Comparison of ENCODE assay signal across 8 cellular contexts in genomic region chr2:175181877-175182308, GRCh38. TPM values are rescaled to one million over a fixed set of nuclear protein-coding genes. Genes with fewer than 3 reads are reported as not detected.
DNase-seq lines count a peak whose midpoint lies in the region; ATAC-seq and TF ChIP-seq lines count a peak whose summit lies in the region.

No MANE protein-coding gene starts in this region.

- no peak for TF ChIP-seq CTCF in KMS-11 (conservative IDR thresholded peaks at IDR 0.05; ENCODE audit: low read depth, low read length)
- no peak for TF ChIP-seq CTCF in coronary artery (IDR thresholded peaks at IDR 0.05)
- TF ChIP-seq CTCF in neural cell (IDR thresholded peaks at IDR 0.05; ENCODE audit: poor library complexity, severe bottlenecking) = no peak

- H3F3A ChIP-seq in neural cell (ENCODE audit: insufficient read depth, low read length, poor library complexity, severe bottlenecking) = no peaks in the 10 kb centered on the region

- H2AFZ ChIP-seq in KMS-11 (ENCODE audit: low read depth) (peak overlapping the region; percentile 79), neural cell (ENCODE audit: low read depth, low read length) (peak overlapping the region; percentile 84)

- peak overlapping the region; percentile 75; the same call in 1 of the 2 replicates for H3K9ac ChIP-seq in KMS-11
- H3K9ac ChIP-seq in neural cell (ENCODE audit: low read length) = no peak overlapping the region

- H4K20me1 ChIP-seq in KMS-11 (ENCODE audit: insufficient read depth) = 0 out of 2 replicates have a peak, but pooled peaks cover 9% of the 10 kb centered on the region
- H4K20me1 ChIP-seq in neural cell (ENCODE audit: insufficient read depth) = no peaks in the 10 kb centered on the region

- no peak for TF ChIP-seq RAD21 in neural cell (conservative IDR thresholded peaks at IDR 0.05)

- H3K9me3 ChIP-seq in CD4-positive, CD25-positive, alpha-beta regulatory T cell (ENCODE audit: control insufficient read depth in 2 of 2, low read length in 2 of 2) = no peaks in the 10 kb centered on the region
- no peaks in the 10 kb centered on the region for H3K9me3 ChIP-seq in neural cell (ENCODE audit: low read length)

- peak overlapping the region; percentile 78 for H3K4me3 ChIP-seq in CD4-positive, CD25-positive, alpha-beta regulatory T cell (ENCODE audit: low read depth, low read length)
- peak overlapping the region; percentile 31 for H3K4me3 ChIP-seq in KMS-11 (IDR thresholded peaks at IDR 0.05; ENCODE audit: insufficient read depth, low read depth, low read length)
- peak overlapping the region; percentile 85 for H3K4me3 ChIP-seq in coronary artery
- peak overlapping the region; percentile 90 for H3K4me3 ChIP-seq in neural cell (ENCODE audit: low read length)

- H3K27ac Mint-ChIP-seq in CD4-positive, CD25-positive, alpha-beta regulatory T cell = peak overlapping the region; percentile 91 to 95 (median 94)

- ATAC-seq in CD4-positive, CD25-positive, alpha-beta regulatory T cell (ENCODE audit: low read depth in 2 of 2) = no peak
- ATAC-seq in GM18861 (IDR thresholded peaks at IDR 0.05; ENCODE audit: unreplicated experiment) (no peak), GM19023 (IDR thresholded peaks at IDR 0.05; ENCODE audit: unreplicated experiment) (no peak)

- H3K9me3 Mint-ChIP-seq in CD4-positive, CD25-positive, alpha-beta regulatory T cell = no peaks in the 10 kb centered on the region

- no peaks in the 10 kb centered on the region for H3K27me3 ChIP-seq in CD4-positive, CD25-positive, alpha-beta regulatory T cell (ENCODE audit: control insufficient read depth, insufficient read depth, low read length)
- H3K27me3 ChIP-seq in KMS-11 (ENCODE audit: insufficient read depth, low read depth) = no peaks in the 10 kb centered on the region
- no peaks in the 10 kb centered on the region for H3K27me3 ChIP-seq in neural cell (ENCODE audit: insufficient read depth, low read depth, low read length)

- DNase-seq in CD4-positive, CD25-positive, alpha-beta regulatory T cell = no peak
- DNase-seq in coronary artery (ENCODE audit: low spot score) = no peak
- DNase-seq in NCI-H2107 treated with DMSO at 0.1 percent for 48 hours (lab: John Stamatoyannopoulos, UW; ENCODE audit: unreplicated experiment) = no peak
- DNase-seq in NCI-H1436 (lab: John Stamatoyannopoulos, UW) = no peak

- H3K79me2 ChIP-seq in KMS-11 (ENCODE audit: insufficient read depth, low read depth) = peaks cover 32% of the 10 kb centered on the region
- H3K79me2 ChIP-seq in neural cell (replicated peaks; ENCODE audit: insufficient read depth, low read length) = peaks cover 28% of the 10 kb centered on the region

- H3K27me3 Mint-ChIP-seq in CD4-positive, CD25-positive, alpha-beta regulatory T cell = peaks cover 9% of the 10 kb centered on the region

- H3K9me2 ChIP-seq in neural cell (ENCODE audit: insufficient read depth, low read length) = no peaks in the 10 kb centered on the region

- peak overlapping the region; percentile 84 for H3K27ac ChIP-seq in CD4-positive, CD25-positive, alpha-beta regulatory T cell (ENCODE audit: insufficient read depth, low read length, poor library complexity, severe bottlenecking)
- H3K27ac ChIP-seq in KMS-11 = peak overlapping the region; percentile 64
- H3K27ac ChIP-seq in coronary artery = peak overlapping the region; percentile 85 to 87
- peak overlapping the region; percentile 90 for H3K27ac ChIP-seq in neural cell (ENCODE audit: low read length)

- H3K4me2 ChIP-seq in KMS-11 (peak overlapping the region; percentile 58), neural cell (ENCODE audit: low read length) (no peak overlapping the region)

- H3K4me1 Mint-ChIP-seq in CD4-positive, CD25-positive, alpha-beta regulatory T cell = peaks cover 11 to 34% (median 27%) of the 10 kb centered on the region in 4 donors

- peaks cover 27% of the 10 kb centered on the region for H3K36me3 ChIP-seq in CD4-positive, CD25-positive, alpha-beta regulatory T cell (ENCODE audit: control insufficient read depth, insufficient read depth, low read length)
- H3K36me3 ChIP-seq in KMS-11 (ENCODE audit: insufficient read depth) (peaks cover 25% of the 10 kb centered on the region; the same call in 1 of the 2 replicates), neural cell (ENCODE audit: insufficient read depth, low read length) (peaks cover 6% of the 10 kb centered on the region)

- H3K4me1 ChIP-seq in CD4-positive, CD25-positive, alpha-beta regulatory T cell (ENCODE audit: control insufficient read depth, insufficient read depth, low read length, poor library complexity, severe bottlenecking) = peaks cover 15% of the 10 kb centered on the region
- H3K4me1 ChIP-seq in KMS-11 (ENCODE audit: low read depth, poor library complexity, severe bottlenecking) = peaks cover 31% of the 10 kb centered on the region

- H3K4me3 Mint-ChIP-seq in CD4-positive, CD25-positive, alpha-beta regulatory T cell = peak overlapping the region; percentile 74 to 98 (median 95)

- TF ChIP-seq EP300 in neural cell (conservative IDR thresholded peaks at IDR 0.05; ENCODE audit: poor library complexity, severe bottlenecking) = no peak

- peaks cover 25% of the 10 kb centered on the region for H3K36me3 Mint-ChIP-seq in CD4-positive, CD25-positive, alpha-beta regulatory T cell

TF ChIP-seq in neural cell, 6 proteins besides CTCF, POLR2A, EP300 and RAD21:
- no peak for TF ChIP-seq REST (IDR thresholded peaks at IDR 0.05; ENCODE audit: borderline replicate concordance)
- no peak for TF ChIP-seq EZH2 (IDR thresholded peaks at IDR 0.05; ENCODE audit: borderline replicate concordance, insufficient read depth, low read length, poor library complexity, severe bottlenecking)
- TF ChIP-seq TAF1 (IDR thresholded peaks at IDR 0.05; ENCODE audit: low read depth) = no peak
- no peak for TF ChIP-seq SMC3 (conservative IDR thresholded peaks at IDR 0.05; ENCODE audit: poor library complexity)
- no peak for TF ChIP-seq POLR2AphosphoS5 (IDR thresholded peaks at IDR 0.05)
- TF ChIP-seq MXI1 (conservative IDR thresholded peaks at IDR 0.05; ENCODE audit: poor library complexity, severe bottlenecking) = no peak

RNA-seq across cellular contexts. Expression of gene ATP5MC3, which starts 0.4 kb away (rescaled TPM):
- 66.2 TPM for total RNA-seq in CD4-positive, CD25-positive, alpha-beta regulatory T cell
- 100 to 1,000 TPM; 359 to 452 (median 396) TPM for polyA plus RNA-seq in CD4-positive, CD25-positive, alpha-beta regulatory T cell
- 261 and 303 TPM in 2 replicates for polyA plus RNA-seq in neural cell
- 79.6 and 83.1 TPM in 2 replicates for polyA minus RNA-seq in neural cell

RNA-seq across cellular contexts. Expression of gene ATF2, which starts 13.9 kb away (rescaled TPM):
- total RNA-seq in CD4-positive, CD25-positive, alpha-beta regulatory T cell = 62.6 TPM
- polyA plus RNA-seq in CD4-positive, CD25-positive, alpha-beta regulatory T cell = 10 to 100 TPM; 22.3 to 49.9 (median 38.2) TPM
- 89.2 and 93.4 TPM in 2 replicates for polyA plus RNA-seq in neural cell
- 198 and 222 TPM in 2 replicates for polyA minus RNA-seq in neural cell

Comparison
In these comparisons a context has a peak if more than half of its experiments do, and no peak if none do; other contexts are left out.
1. H3K4me3 ChIP-seq: peak in every context shown above with its lines; median percentile 90 in neural cell; 85 in coronary artery; 78 in CD4-positive, CD25-positive, alpha-beta regulatory T cell; 31 in KMS-11.